1 cellular context compared by ENCODE assay signal in genomic region chr12:82359115-82359478, GRCh38.
TF ChIP-seq lines count a peak whose summit lies in the region.

No MANE protein-coding gene starts in this region.

TF ChIP-seq in IMR-90, 13 proteins besides CTCF, POLR2A, EP300 and RAD21 (continued from another document):
- no peak for TF ChIP-seq MAZ (IDR thresholded peaks at IDR 0.05; ENCODE audit: borderline replicate concordance, low read depth, low read length)
